6 cellular contexts compared by ENCODE assay signal in genomic region chr19:40884187-40884931, GRCh38. TPM values are rescaled to one million over a fixed set of nuclear protein-coding genes. Genes with fewer than 3 reads are reported as not detected.
"Had no signal": no experiment of that assay in that cellular context is flagged by ENCODE, and none has a peak within 500 bp of the region (broad histone marks: within the 10 kb centered on the region; RNA-seq: fewer than 3 reads in every experiment).

No MANE protein-coding gene starts in this region.

RNA-seq across cellular contexts. Expression of gene CYP2A7, which starts 2.3 kb away (rescaled TPM):
- total RNA-seq: M059J, PC-3, Peyer's patch, Right ventricle myocardium superior, SJSA1 had no signal
- polyA plus RNA-seq: SK-N-SH had no signal

RNA-seq across cellular contexts. Expression of gene CYP2A6, which starts 34.1 kb away (rescaled TPM):
- total RNA-seq: M059J, PC-3, Peyer's patch, SJSA1 had no signal
- polyA plus RNA-seq: SK-N-SH had no signal
